ENCODE assay signal across 1 cellular context in genomic region chr17:50151937-50152547, GRCh38.
TF ChIP-seq lines count a peak whose summit lies in the region.

No MANE protein-coding gene starts in this region.

TF ChIP-seq in SK-N-SH, 30 proteins besides CTCF, POLR2A, EP300 and RAD21 (continued from another document):
- TF ChIP-seq USF2 (IDR thresholded peaks at IDR 0.05; ENCODE audit: borderline replicate concordance, low read depth, low read length), result no peak
- no peak for TF ChIP-seq FOXM1 (IDR thresholded peaks at IDR 0.05; ENCODE audit: low read depth)
- peak; percentile 86 for TF ChIP-seq MAX (IDR thresholded peaks at IDR 0.05; ENCODE audit: low read depth)
- peak; percentile 90 for TF ChIP-seq CHD2 (IDR thresholded peaks at IDR 0.05; ENCODE audit: low read length, partially characterized antibody)
- no peak for TF ChIP-seq FOSL2 (IDR thresholded peaks at IDR 0.05; ENCODE audit: borderline replicate concordance, low read depth)
- TF ChIP-seq TEAD4 (IDR thresholded peaks at IDR 0.05; ENCODE audit: borderline replicate concordance, insufficient read depth), result no peak
- no peak for TF ChIP-seq EZH2phosphoT487 (IDR thresholded peaks at IDR 0.05; ENCODE audit: borderline replicate concordance, low read depth)
- 0 out of 2 replicates have a peak, but pooled peaks have one; percentile 9 for TF ChIP-seq RFX5 (IDR thresholded peaks at IDR 0.05; ENCODE audit: low read length)
- TF ChIP-seq ELF1 (IDR thresholded peaks at IDR 0.05), result peak; percentile 96
- TF ChIP-seq MEF2A (IDR thresholded peaks at IDR 0.05; ENCODE audit: borderline replicate concordance, low read depth), result no peak
- TF ChIP-seq SIN3A (IDR thresholded peaks at IDR 0.05; ENCODE audit: borderline replicate concordance, low read depth, low read length), result peak; percentile 88; the same call in 1 of the 2 replicates
- TF ChIP-seq NRF1 (IDR thresholded peaks at IDR 0.05; ENCODE audit: low read depth, low read length), result no peak
- 0 out of 2 replicates have a peak, but pooled peaks have one; percentile 17 for TF ChIP-seq NFIC (IDR thresholded peaks at IDR 0.05; ENCODE audit: borderline replicate concordance)
- TF ChIP-seq POLR2AphosphoS5 (IDR thresholded peaks at IDR 0.05; ENCODE audit: low read depth, low read length), result peak; percentile 54; the same call in 1 of the 2 replicates
- no peak for TF ChIP-seq USF1 (IDR thresholded peaks at IDR 0.05; ENCODE audit: borderline replicate concordance, low read depth)
- TF ChIP-seq IRF3 (IDR thresholded peaks at IDR 0.05; ENCODE audit: low read depth, low read length), result no peak
- TF ChIP-seq ZBTB33 (IDR thresholded peaks at IDR 0.05; ENCODE audit: borderline replicate concordance, low read depth), result no peak
- TF ChIP-seq JUND (IDR thresholded peaks at IDR 0.05), result no peak
- peak; percentile 74 for TF ChIP-seq TCF12 (IDR thresholded peaks at IDR 0.05)
- peak; percentile 68 for TF ChIP-seq GABPA (IDR thresholded peaks at IDR 0.05; ENCODE audit: low read depth)
